In the genomic region with DNA sequence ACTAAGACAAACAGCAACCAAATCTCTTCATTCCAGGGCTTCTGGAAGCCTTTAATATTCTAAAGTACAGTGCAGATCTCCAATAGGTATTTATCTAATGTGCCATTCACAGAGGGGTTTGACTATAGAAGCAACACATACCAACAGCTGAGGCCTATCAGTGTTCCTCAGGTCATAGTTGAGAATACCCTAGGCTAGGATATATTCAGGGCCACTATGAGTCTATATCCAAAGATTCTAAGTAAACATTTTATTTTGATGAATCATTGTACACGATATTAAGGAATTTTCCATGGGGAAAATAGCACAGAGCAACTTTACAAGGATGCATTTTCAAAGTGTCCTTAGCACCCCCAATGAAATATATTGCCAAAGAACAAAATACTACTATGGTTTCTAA, we compare ENCODE assay signal across 22 cellular contexts. TPM values are rescaled to one million over a fixed set of nuclear protein-coding genes. Genes with fewer than 3 reads are reported as not detected.
DNase-seq lines count a peak whose midpoint lies in the region; ATAC-seq and TF ChIP-seq lines count a peak whose summit lies in the region.
"Had no signal": no experiment of that assay in that cellular context is flagged by ENCODE, and none has a peak within 500 bp of the region (broad histone marks: within the 10 kb centered on the region; RNA-seq: fewer than 3 reads in every experiment).

No MANE protein-coding gene starts in this region.

- H3K4me1 ChIP-seq in PC-3 (ENCODE audit: insufficient read depth, low read length) (peaks cover 31% of the 10 kb centered on the region), sigmoid colon (no peaks in the 10 kb centered on the region)
- H3K4me1 ChIP-seq: breast epithelium had no signal

- no peaks in the 10 kb centered on the region for H3F3A ChIP-seq in PC-3 (ENCODE audit: low read length, unreplicated experiment)

- ATAC-seq in PC-3 = peak; percentile 33
- ATAC-seq in HG03108 (IDR thresholded peaks at IDR 0.05; ENCODE audit: unreplicated experiment) = no peak
- ATAC-seq: naive thymus-derived CD8-positive, alpha-beta T cell; stimulated activated naive B cell treated with anti-CD40 and anti-IgM and Interleukin-4, amounts not matched to agents 10 μg/mL and 1 μg/mL and 100 μg/mL, for 72 hours had no signal

- H3K27ac Mint-ChIP-seq in mesothelial cell of epicardium = no peak overlapping the region
- H3K27ac Mint-ChIP-seq: H9; naive thymus-derived CD8-positive, alpha-beta T cell; stimulated activated naive B cell treated with anti-CD40 and anti-IgM and Interleukin-4, amounts not matched to agents 10 μg/mL and 1 μg/mL and 100 μg/mL, for 72 hours had no signal

- no peaks in the 10 kb centered on the region for H3K9me2 ChIP-seq in PC-3 (replicated peaks; ENCODE audit: low read length)

- WGBS in sigmoid colon, 2 donors = 47 to 64% methylated on average over 1 of the region's 1 CpG

- intact Hi-C loops in PC-3 (cut with micrococcal nuclease) = no loop called here
- intact Hi-C loops in sigmoid colon (cut with DNase I) = no loop called here

- peaks cover 12% of the 10 kb centered on the region for H3K4me1 Mint-ChIP-seq in mesothelial cell of epicardium

- no peaks in the 10 kb centered on the region for H3K27me3 Mint-ChIP-seq in mesothelial cell of epicardium (ENCODE audit: low read depth)

- H3K4me3 ChIP-seq in PC-3 (ENCODE audit: low read length) (no peak overlapping the region), coronary artery (no peak overlapping the region), sigmoid colon (no peak overlapping the region)
- H3K4me3 ChIP-seq: breast epithelium, MG63 had no signal

- peak overlapping the region; percentile 49; the same call in 1 of the 2 replicates for H3K4me2 ChIP-seq in PC-3 (ENCODE audit: low read length)

- H3K27ac ChIP-seq in PC-3 (ENCODE audit: low read length) (peak overlapping the region; percentile 60), coronary artery (peak overlapping the region; percentile 67 to 81), sigmoid colon (peak overlapping the region in 3 of 4 donors; percentile 21 to 31 (median 22))
- H3K27ac ChIP-seq: breast epithelium, epithelial cell of prostate, parathyroid adenoma, VCaP had no signal

- H3K27me3 ChIP-seq in PC-3 (ENCODE audit: low read length) = no peaks in the 10 kb centered on the region
- H3K27me3 ChIP-seq in sigmoid colon = no peaks in the 10 kb centered on the region
- H3K27me3 ChIP-seq: MG63 had no signal

- CTCF ChIA-PET in PC-3 (lab: Charles Lee) = no interaction called here

- no peaks in the 10 kb centered on the region for H3K36me3 Mint-ChIP-seq in mesothelial cell of epicardium
- H3K36me3 Mint-ChIP-seq: naive thymus-derived CD8-positive, alpha-beta T cell; stimulated activated naive B cell treated with anti-CD40 and anti-IgM and Interleukin-4, amounts not matched to agents 10 μg/mL and 1 μg/mL and 100 μg/mL, for 72 hours had no signal

- no peak for TF ChIP-seq POLR2A in sigmoid colon (IDR thresholded peaks at IDR 0.05)

- POLR2A ChIA-PET in PC-3 (lab: Charles Lee; ENCODE audit: unreplicated experiment) = no interaction called here

- no peaks in the 10 kb centered on the region for H3K36me3 ChIP-seq in PC-3 (ENCODE audit: low read depth, low read length)
- H3K36me3 ChIP-seq in sigmoid colon = no peaks in the 10 kb centered on the region
- H3K36me3 ChIP-seq: breast epithelium, MG63 had no signal

- H3K79me2 ChIP-seq in PC-3 (ENCODE audit: low read length) = no peaks in the 10 kb centered on the region
- H3K79me2 ChIP-seq: parathyroid adenoma had no signal

- H3K9me3 ChIP-seq in PC-3 (ENCODE audit: low read length) = no peaks in the 10 kb centered on the region
- no peaks in the 10 kb centered on the region for H3K9me3 ChIP-seq in sigmoid colon
- H3K9me3 ChIP-seq: breast epithelium, MG63 had no signal

- no TSS peak for BruUV-seq in PC-3 (replicated peaks; lab: Mats Ljungman, UMichigan)

- peak overlapping the region; percentile 52; the same call in 1 of the 2 replicates for H2AFZ ChIP-seq in PC-3 (ENCODE audit: low read length)
- H2AFZ ChIP-seq: parathyroid adenoma had no signal

- TF ChIP-seq EP300 in sigmoid colon (IDR thresholded peaks at IDR 0.05) = no peak

- H4K20me1 ChIP-seq in PC-3 (ENCODE audit: low read length) = no peaks in the 10 kb centered on the region

- TF ChIP-seq CTCF in PC-3 (conservative IDR thresholded peaks at IDR 0.05; ENCODE audit: low read depth, low read length) = no peak
- no peak for TF ChIP-seq CTCF in coronary artery (IDR thresholded peaks at IDR 0.05)
- no peak for TF ChIP-seq CTCF in sigmoid colon (IDR thresholded peaks at IDR 0.05)
- TF ChIP-seq CTCF in mesothelial cell of epicardium (IDR thresholded peaks at IDR 0.05; ENCODE audit: unreplicated experiment) = no peak

- no peak overlapping the region for H3K9ac ChIP-seq in PC-3 (ENCODE audit: low read length)
- H3K9ac ChIP-seq: parathyroid adenoma had no signal

- H3K4me3 Mint-ChIP-seq in mesothelial cell of epicardium = no peak overlapping the region
- H3K4me3 Mint-ChIP-seq: H9; naive thymus-derived CD8-positive, alpha-beta T cell; stimulated activated naive B cell treated with anti-CD40 and anti-IgM and Interleukin-4, amounts not matched to agents 10 μg/mL and 1 μg/mL and 100 μg/mL, for 72 hours had no signal

- peak; percentile 8 for DNase-seq in GM03348 (ENCODE audit: low spot score)
- DNase-seq in PC-3 = peak; percentile 61
- no peak for DNase-seq in coronary artery (ENCODE audit: low spot score)
- no peak for DNase-seq in sigmoid colon
- no peak for DNase-seq in NCI-H128 (lab: John Stamatoyannopoulos, UW; ENCODE audit: unreplicated experiment)
- DNase-seq in mesothelial cell of epicardium (ENCODE audit: low spot score in 2 of 2, unreplicated experiment in 2 of 2) = no peak
- DNase-seq: activated CD8-positive, alpha-beta memory T cell treated with anti-CD3 and anti-CD28 coated beads, Interleukin-2, amount 50 U/mL, for 4 hours; H9; MG63; naive thymus-derived CD8-positive, alpha-beta T cell; NCI-H1436 treated with DMSO at 0.1 percent for 48 hours; NCI-H2171 treated with DMSO at 0.1 percent for 48 hours; SIG-M5; stimulated activated CD4-positive, alpha-beta T cell treated with anti-CD3 and anti-CD28 coated beads, Interleukin-2, amount 100 ng/mL, for 24 hours; stimulated activated naive B cell treated with anti-CD40 and anti-IgM and Interleukin-4, amounts not matched to agents 10 μg/mL and 1 μg/mL and 100 μg/mL, for 72 hours; T-helper 2 cell had no signal

- peaks cover 10% of the 10 kb centered on the region for H3K9me3 Mint-ChIP-seq in mesothelial cell of epicardium
- H3K9me3 Mint-ChIP-seq: naive thymus-derived CD8-positive, alpha-beta T cell; stimulated activated naive B cell treated with anti-CD40 and anti-IgM and Interleukin-4, amounts not matched to agents 10 μg/mL and 1 μg/mL and 100 μg/mL, for 72 hours had no signal

RNA-seq across cellular contexts. Expression of a gene that starts 9.7 kb away (rescaled TPM):
- total RNA-seq in PC-3 (2014; rRNA removed) = not detected in 2 replicates
- 10 to 100 TPM in 2 of 4 donors, 1 to 10 TPM in 2; 6.6 to 11.3 (median 10.2) TPM for total RNA-seq in sigmoid colon
- 1 to 10 TPM; 3.0 to 7.2 (median 4.5) TPM for polyA plus RNA-seq in sigmoid colon
- total RNA-seq in mesothelial cell of epicardium = 3.0 to 4.0 TPM (median 3.7 TPM) in 3 replicates
- total RNA-seq: naive thymus-derived CD8-positive, alpha-beta T cell had no signal

RNA-seq across cellular contexts. Expression of a gene that starts 21.8 kb away (rescaled TPM):
- total RNA-seq in PC-3 (2014; rRNA removed) (12.6 and 14.9 TPM in 2 replicates), sigmoid colon (10 to 100 TPM in 1 of 4 donors, 1 to 10 TPM in 3; 8.3 to 16.3 (median 8.7) TPM), mesothelial cell of epicardium (18.5 to 18.6 TPM (median 18.6 TPM) in 3 replicates)
- 1 to 10 TPM; 2.8 to 4.2 (median 4.1) TPM for polyA plus RNA-seq in sigmoid colon
- total RNA-seq: OCI-LY7 had no signal

RNA-seq across cellular contexts. Expression of a gene that starts 31.6 kb away (rescaled TPM):
- total RNA-seq in PC-3 (2014; rRNA removed) (57.0 and 59.6 TPM in 2 replicates), sigmoid colon (10 to 100 TPM; 38.3 to 85.0 (median 64.8) TPM), mesothelial cell of epicardium (121 to 126 TPM (median 124 TPM) in 3 replicates)
- polyA plus RNA-seq in sigmoid colon = 10 to 100 TPM; 54.6 to 64.3 (median 58.9) TPM
- total RNA-seq: OCI-LY7 had no signal

RNA-seq across cellular contexts. Expression of a gene that starts 51.4 kb away (rescaled TPM):
- 19.7 and 21.8 TPM in 2 replicates for total RNA-seq in PC-3 (2014; rRNA removed)
- total RNA-seq in sigmoid colon = 10 to 100 TPM; 27.5 to 40.7 (median 31.1) TPM
- polyA plus RNA-seq in sigmoid colon = 10 to 100 TPM; 55.8 to 78.7 (median 71.9) TPM
- 48.0 to 53.4 TPM (median 48.8 TPM) in 3 replicates for total RNA-seq in mesothelial cell of epicardium
- total RNA-seq: OCI-LY7 had no signal

Comparison
In these comparisons a context has a peak if more than half of its experiments do, and no peak if none do; other contexts are left out.
1. DNase-seq: peak in GM03348 (single experiment) and PC-3 (single experiment); none in coronary artery (single experiment), sigmoid colon (single experiment), NCI-H128 (single experiment) and mesothelial cell of epicardium (0 of 2).
2. H3K27ac ChIP-seq: peak in every context shown above with its lines; median percentile 74 in coronary artery; 60 in PC-3; 22 in sigmoid colon.